Comparison of ENCODE assay signal across 18 cellular contexts in the genomic region with DNA sequence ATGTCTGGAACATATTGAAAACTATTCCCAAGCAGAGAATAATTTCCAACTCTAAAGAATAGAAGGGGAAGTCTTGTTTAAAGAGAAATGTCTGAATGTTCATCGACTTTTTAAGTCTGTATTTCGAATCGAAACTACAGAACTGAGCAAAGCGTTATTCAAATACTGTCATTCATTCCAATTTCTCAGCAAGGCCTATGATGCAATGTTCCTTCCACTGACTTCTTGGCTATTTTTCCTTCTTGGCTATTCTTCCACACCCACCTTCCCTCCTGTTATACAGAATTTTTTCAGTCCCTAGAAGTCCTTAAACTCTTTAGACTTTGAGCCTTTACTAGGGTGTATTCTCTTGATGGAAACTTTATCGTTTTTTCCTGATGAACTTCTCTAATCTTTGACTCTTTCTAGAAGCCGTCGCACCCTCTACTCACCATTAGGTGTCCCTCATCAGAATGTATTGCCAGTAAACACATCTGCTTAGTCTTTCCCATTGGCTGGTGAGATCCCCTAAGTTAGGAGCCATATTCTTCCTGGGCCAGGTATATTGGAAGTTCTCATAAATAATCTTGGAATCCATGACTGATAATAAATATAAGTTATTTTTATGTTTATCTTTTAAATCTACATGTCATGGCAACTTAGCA.
A peak's percentile ranks its signal among the peaks of the same experiment; 100 is the strongest.
DNase-seq lines count a peak whose midpoint lies in the region; ATAC-seq and TF ChIP-seq lines count a peak whose summit lies in the region.
"Had no signal": no experiment of that assay in that cellular context is flagged by ENCODE, and none has a peak within 500 bp of the region (broad histone marks: within the 10 kb centered on the region; RNA-seq: fewer than 3 reads in every experiment).

No MANE protein-coding gene starts in this region.

- peak overlapping the region; percentile 51 for H3K27ac Mint-ChIP-seq in memory B cell
- H3K27ac Mint-ChIP-seq: stimulated activated effector memory CD8-positive, alpha-beta T cell treated with anti-CD3 and anti-CD28 coated beads, Interleukin-12 subunit alpha, Interleukin-12 subunit beta, amount 100 ng/mL, for 72 hours; T-helper 1 cell treated with Interleukin-12 subunit alpha and Interleukin-12 subunit beta and Interleukin-4 antibody, amounts not matched to agents 30 μg/mL and 1 μg/mL, for 36 hours had no signal

- intact Hi-C loops in colonic mucosa (cut with DNase I): no loop called here

- H2AFZ ChIP-seq in KMS-11 (ENCODE audit: low read depth): no peak overlapping the region

- H4K20me1 ChIP-seq in KMS-11 (ENCODE audit: insufficient read depth): no peaks in the 10 kb centered on the region

- no peaks in the 10 kb centered on the region for H3K9me3 ChIP-seq in colonic mucosa
- H3K9me3 ChIP-seq in suprapubic skin: no peaks in the 10 kb centered on the region
- H3K9me3 ChIP-seq: tibial nerve had no signal

- peaks cover 12% of the 10 kb centered on the region for H3K36me3 Mint-ChIP-seq in memory B cell
- H3K36me3 Mint-ChIP-seq: stimulated activated effector memory CD8-positive, alpha-beta T cell treated with anti-CD3 and anti-CD28 coated beads, Interleukin-12 subunit alpha, Interleukin-12 subunit beta, amount 100 ng/mL, for 72 hours had no signal

- H3K9me3 Mint-ChIP-seq in memory B cell: peaks cover 1% of the 10 kb centered on the region
- H3K9me3 Mint-ChIP-seq: stimulated activated effector memory CD8-positive, alpha-beta T cell treated with anti-CD3 and anti-CD28 coated beads, Interleukin-12 subunit alpha, Interleukin-12 subunit beta, amount 100 ng/mL, for 72 hours; T-helper 1 cell treated with Interleukin-12 subunit alpha and Interleukin-12 subunit beta and Interleukin-4 antibody, amounts not matched to agents 30 μg/mL and 1 μg/mL, for 36 hours had no signal

- H3K4me3 ChIP-seq in KMS-11 (IDR thresholded peaks at IDR 0.05; ENCODE audit: insufficient read depth, low read depth, low read length) (no peak overlapping the region), colonic mucosa (no peak overlapping the region), suprapubic skin (no peak overlapping the region)
- H3K4me3 ChIP-seq: tibial nerve had no signal

- H3K27me3 Mint-ChIP-seq in memory B cell: no peaks in the 10 kb centered on the region

- no peak overlapping the region for H3K4me2 ChIP-seq in KMS-11

- ATAC-seq in memory B cell (ENCODE audit: low read depth): no peak
- ATAC-seq: stimulated activated effector memory CD8-positive, alpha-beta T cell treated with anti-CD3 and anti-CD28 coated beads, Interleukin-12 subunit alpha, Interleukin-12 subunit beta, amount 100 ng/mL, for 72 hours had no signal

- no peak overlapping the region for H3K9ac ChIP-seq in KMS-11
- no peak overlapping the region for H3K9ac ChIP-seq in colonic mucosa (ENCODE audit: low read depth in 2 of 2, low read length in 2 of 2)

- H3K79me2 ChIP-seq in KMS-11 (ENCODE audit: insufficient read depth, low read depth): no peaks in the 10 kb centered on the region

- TF ChIP-seq EP300 in suprapubic skin (IDR thresholded peaks at IDR 0.05): no peak

- no peak overlapping the region for H3K4me3 Mint-ChIP-seq in memory B cell
- H3K4me3 Mint-ChIP-seq: stimulated activated effector memory CD8-positive, alpha-beta T cell treated with anti-CD3 and anti-CD28 coated beads, Interleukin-12 subunit alpha, Interleukin-12 subunit beta, amount 100 ng/mL, for 72 hours; T-helper 1 cell treated with Interleukin-12 subunit alpha and Interleukin-12 subunit beta and Interleukin-4 antibody, amounts not matched to agents 30 μg/mL and 1 μg/mL, for 36 hours had no signal

- DNase-seq in colonic mucosa (no peak), memory B cell (ENCODE audit: low spot score in 2 of 2) (no peak), suprapubic skin (ENCODE audit: low spot score in 2 of 2) (no peak), mucosa of gallbladder (ENCODE audit: low spot score) (no peak), NCI-H2227 treated with DMSO at 0.1 percent for 48 hours (lab: John Stamatoyannopoulos, UW) (no peak), RKO (ENCODE audit: low spot score) (no peak)
- DNase-seq: caudate nucleus; GF-D8; hippocampal formation; KG1; NCI-H1105; NCI-H774; stimulated activated CD4-positive, alpha-beta T cell treated with anti-CD3 and anti-CD28 coated beads, Interleukin-12 subunit alpha, Interleukin-12 subunit beta, amount 100 ng/mL, for 4 hours; WERI-Rb-1 had no signal

- no peak for TF ChIP-seq POLR2A in suprapubic skin (IDR thresholded peaks at IDR 0.05)

- H3K36me3 ChIP-seq in KMS-11 (ENCODE audit: insufficient read depth): peaks cover 4% of the 10 kb centered on the region; the same call in 1 of the 2 replicates
- H3K36me3 ChIP-seq in colonic mucosa: no peaks in the 10 kb centered on the region
- no peaks in the 10 kb centered on the region for H3K36me3 ChIP-seq in suprapubic skin
- H3K36me3 ChIP-seq: WERI-Rb-1 had no signal

- H3K27ac ChIP-seq in KMS-11: no peak overlapping the region
- peak overlapping the region; percentile 81 for H3K27ac ChIP-seq in colonic mucosa
- peak overlapping the region; percentile 8 for H3K27ac ChIP-seq in suprapubic skin
- H3K27ac ChIP-seq: WERI-Rb-1 had no signal

- H3K4me1 Mint-ChIP-seq in memory B cell: no peaks in the 10 kb centered on the region
- H3K4me1 Mint-ChIP-seq: stimulated activated effector memory CD8-positive, alpha-beta T cell treated with anti-CD3 and anti-CD28 coated beads, Interleukin-12 subunit alpha, Interleukin-12 subunit beta, amount 100 ng/mL, for 72 hours had no signal

- H3K27me3 ChIP-seq in KMS-11 (ENCODE audit: insufficient read depth, low read depth) (no peaks in the 10 kb centered on the region), colonic mucosa (no peaks in the 10 kb centered on the region), suprapubic skin (no peaks in the 10 kb centered on the region)
- H3K27me3 ChIP-seq: tibial nerve had no signal

- H3K4me1 ChIP-seq in KMS-11 (ENCODE audit: low read depth, poor library complexity, severe bottlenecking) (no peaks in the 10 kb centered on the region), colonic mucosa (no peaks in the 10 kb centered on the region), suprapubic skin (peaks cover 21% of the 10 kb centered on the region)

- TF ChIP-seq CTCF in KMS-11 (conservative IDR thresholded peaks at IDR 0.05; ENCODE audit: low read depth, low read length) (0 out of 2 replicates have a peak, but pooled peaks have one; percentile 19), colonic mucosa (IDR thresholded peaks at IDR 0.05) (no peak), suprapubic skin (IDR thresholded peaks at IDR 0.05) (no peak)

- 92% methylated on average over 7 of the region's 7 CpGs for WGBS in suprapubic skin
